In genomic region chrX:77749695-77750094, GRCh38 we compare ENCODE assay signal across 20 cellular contexts. TPM values are rescaled to one million over a fixed set of nuclear protein-coding genes. Genes with fewer than 3 reads are reported as not detected.
DNase-seq lines count a peak whose midpoint lies in the region; TF ChIP-seq lines count a peak whose summit lies in the region.
"Had no signal": no experiment of that assay in that cellular context is flagged by ENCODE, and none has a peak within 500 bp of the region (broad histone marks: within the 10 kb centered on the region; RNA-seq: fewer than 3 reads in every experiment).

No MANE protein-coding gene starts in this region.

- no peaks in the 10 kb centered on the region for H3F3A ChIP-seq in smooth muscle cell (ENCODE audit: low read depth)

- H3K27me3 ChIP-seq in smooth muscle cell (ENCODE audit: low read depth), result no peaks in the 10 kb centered on the region
- H3K27me3 ChIP-seq: body of pancreas, hepatocyte, ovary, spleen, tibial artery had no signal

- no peaks in the 10 kb centered on the region; the same call in none of the 2 replicates for H3K9me3 Mint-ChIP-seq in HFFc6

- peak overlapping the region; percentile 62 for H3K27ac Mint-ChIP-seq in HFFc6
- H3K27ac Mint-ChIP-seq: activated naive CD4-positive, alpha-beta T cell treated with anti-CD3 and anti-CD28 coated beads, Interleukin-2, amount 10 ng/mL, durations not matched to agents 7 days and 5 days had no signal

- H3K27ac ChIP-seq in smooth muscle cell (ENCODE audit: low read depth), result peak overlapping the region; percentile 74
- H3K27ac ChIP-seq: body of pancreas, hepatocyte, ovary, spleen, tibial artery had no signal

- no peak overlapping the region for H3K4me2 ChIP-seq in smooth muscle cell
- H3K4me2 ChIP-seq: hepatocyte had no signal

- H3K9me3 ChIP-seq in smooth muscle cell (replicated peaks; ENCODE audit: low read depth), result no peaks in the 10 kb centered on the region
- H3K9me3 ChIP-seq: body of pancreas, ovary, tibial artery had no signal

- H3K4me3 Mint-ChIP-seq in HFFc6, result no peak overlapping the region
- H3K4me3 Mint-ChIP-seq: activated naive CD4-positive, alpha-beta T cell treated with anti-CD3 and anti-CD28 coated beads, Interleukin-2, amount 10 ng/mL, durations not matched to agents 7 days and 5 days had no signal

- H3K4me1 ChIP-seq in smooth muscle cell (ENCODE audit: low read depth), result no peaks in the 10 kb centered on the region
- H3K4me1 ChIP-seq: tibial artery had no signal

- no peak overlapping the region for H3K4me3 ChIP-seq in smooth muscle cell
- H3K4me3 ChIP-seq: body of pancreas, hepatocyte, ovary, spleen, tibial artery had no signal

- H3K36me3 ChIP-seq in smooth muscle cell (ENCODE audit: low read depth), result no peaks in the 10 kb centered on the region
- H3K36me3 ChIP-seq: ovary, spleen, tibial artery had no signal

- no peak overlapping the region for H2AFZ ChIP-seq in smooth muscle cell (ENCODE audit: low read depth)
- H2AFZ ChIP-seq: hepatocyte had no signal

- DNase-seq in HFFc6, result peak; percentile 61
- peak; percentile 47 for DNase-seq in amniotic epithelial cell (ENCODE audit: low read depth)
- peak; percentile 49 for DNase-seq in foreskin melanocyte
- DNase-seq in smooth muscle cell (lab: John Stamatoyannopoulos, UW; ENCODE audit: unreplicated experiment), result no peak
- no peak for DNase-seq in NCI-H1048 (lab: John Stamatoyannopoulos, UW)
- no peak for DNase-seq in mesenteric fat pad (ENCODE audit: low spot score)
- no peak for DNase-seq in germinal center (ENCODE audit: low spot score)
- DNase-seq: activated CD4-positive, alpha-beta T cell treated with anti-CD3 and anti-CD28 coated beads, Interleukin-2, amount 50 U/mL, for 4 hours; activated naive CD4-positive, alpha-beta T cell treated with anti-CD3 and anti-CD28 coated beads, Interleukin-2, amount 10 ng/mL, durations not matched to agents 7 days and 5 days; body of pancreas; C1 segment of cervical spinal cord; DMS53; erythroblast; GOT3; Karpas-422; ovary; spleen; SW 1271; tibial artery had no signal

- peaks cover 53% of the 10 kb centered on the region for H4K20me1 ChIP-seq in smooth muscle cell (ENCODE audit: low read depth)

- no peak overlapping the region for H3K9ac ChIP-seq in smooth muscle cell (ENCODE audit: low read depth)

- TF ChIP-seq CTCF in HFFc6 (IDR thresholded peaks at IDR 0.05), result no peak
- no peak for TF ChIP-seq CTCF in smooth muscle cell (IDR thresholded peaks at IDR 0.05; ENCODE audit: borderline replicate concordance, insufficient read depth, poor library complexity, severe bottlenecking)

- 54% methylated on average over 5 of the region's 5 CpGs for WGBS in smooth muscle cell (ENCODE audit: low lambda C conversion rate)

- no peaks in the 10 kb centered on the region for H3K36me3 Mint-ChIP-seq in HFFc6 (ENCODE audit: low read depth)

- no peaks in the 10 kb centered on the region; the same call in none of the 2 replicates for H3K27me3 Mint-ChIP-seq in HFFc6 (ENCODE audit: insufficient read depth)
- H3K27me3 Mint-ChIP-seq: activated naive CD4-positive, alpha-beta T cell treated with anti-CD3 and anti-CD28 coated beads, Interleukin-2, amount 10 ng/mL, durations not matched to agents 7 days and 5 days had no signal

- H3K4me1 Mint-ChIP-seq in HFFc6 (ENCODE audit: low read depth), result peaks cover 12% of the 10 kb centered on the region
- H3K4me1 Mint-ChIP-seq: activated naive CD4-positive, alpha-beta T cell treated with anti-CD3 and anti-CD28 coated beads, Interleukin-2, amount 10 ng/mL, durations not matched to agents 7 days and 5 days had no signal

- H3K79me2 ChIP-seq in smooth muscle cell (ENCODE audit: low read depth), result peaks cover 74% of the 10 kb centered on the region

RNA-seq across cellular contexts. Expression of gene ATRX, which starts 36.3 kb away (rescaled TPM):
- total RNA-seq in HFFc6 (2021; fragmentation: NEBNext Ultra II Directional; extraction: Animal tissue kit (Norgen Biotek cat#: 25700)), result 10 to 100 TPM; 49.4 to 65.1 (median 54.5) TPM
- 79.2 and 115 TPM in 2 replicates for total RNA-seq in smooth muscle cell
- 38.0 and 58.6 TPM in 2 replicates for polyA plus RNA-seq in smooth muscle cell
- 97.7 TPM for total RNA-seq in mesenteric fat pad

Comparison
In these comparisons a context has a peak if more than half of its experiments do, and no peak if none do; other contexts are left out.
1. DNase-seq: peak in HFFc6 (single experiment), amniotic epithelial cell (single experiment) and foreskin melanocyte (single experiment); none in smooth muscle cell (single experiment), NCI-H1048 (single experiment), mesenteric fat pad (single experiment) and germinal center (single experiment).